29 cellular contexts compared by ENCODE assay signal in genomic region chr1:30607723-30608122, GRCh38.
"Had no signal": no experiment of that assay in that cellular context is flagged by ENCODE, and none has a peak within 500 bp of the region (broad histone marks: within the 10 kb centered on the region; RNA-seq: fewer than 3 reads in every experiment).

No MANE protein-coding gene starts in this region.

- H3K4me3 ChIP-seq: left lung, lower lobe of right lung, neural progenitor cell, psoas muscle, right lobe of liver, smooth muscle cell, tibial nerve, uterus had no signal

- H3K27ac ChIP-seq: left lung, lower lobe of right lung, neural progenitor cell, neutrophil, parathyroid adenoma, psoas muscle, right lobe of liver, tibial nerve, uterus had no signal

- H3K27me3 ChIP-seq: neural progenitor cell, right lobe of liver, tibial nerve, uterus had no signal

- H3K9me3 ChIP-seq: left lung, lower lobe of right lung, neutrophil, psoas muscle, right lobe of liver, tibial nerve, uterus had no signal

- DNase-seq: hypothalamus; immature natural killer cell; kidney glomerular epithelial cell; left colon; left lung; lower lobe of right lung; mammary epithelial cell; mesenchymal stem cell; naive B cell; natural killer cell; nephron progenitor cell; occipital lobe; psoas muscle; right lobe of liver; stimulated activated CD4-positive, alpha-beta T cell treated with anti-CD3 and anti-CD28 coated beads, Interleukin-1b, Interleukin-23, amount 100 ng/mL, for 48 hours; stimulated activated CD4-positive, alpha-beta T cell treated with anti-CD3 and anti-CD28 coated beads, Interleukin-2, amount 100 ng/mL, for 48 hours; stimulated activated CD4-positive, alpha-beta T cell treated with anti-CD3 and anti-CD28 coated beads, Interleukin-4, amount 100 ng/mL, for 4 hours; stimulated activated CD8-positive, alpha-beta memory T cell treated with anti-CD3 and anti-CD28 coated beads, Interleukin-4, amount 100 ng/mL, for 48 hours; stimulated activated naive CD4-positive, alpha-beta T cell treated with Interleukin-2 at 50 U/mL for 16 hours; stimulated activated naive CD8-positive, alpha-beta T cell treated with anti-CD3 and anti-CD28 coated beads, Interleukin-15, amount 100 ng/mL, for 72 hours; substantia nigra; uterus had no signal

- H3K4me1 ChIP-seq: left lung, lower lobe of right lung, neural progenitor cell, parathyroid adenoma, psoas muscle, right lobe of liver, tibial nerve, uterus had no signal

- ATAC-seq: left colon; left lung; lower lobe of right lung; natural killer cell; psoas muscle; right lobe of liver; stimulated activated memory B cell treated with anti-CD40 and anti-IgM and Interleukin-4, amounts not matched to agents 10 μg/mL and 1 μg/mL and 100 μg/mL, for 72 hours; stimulated activated naive CD8-positive, alpha-beta T cell treated with anti-CD3 and anti-CD28 coated beads, Interleukin-15, amount 100 ng/mL, for 72 hours had no signal

- H3K36me3 ChIP-seq: left lung, lower lobe of right lung, neural progenitor cell, neutrophil, right lobe of liver, tibial nerve, uterus had no signal

- FAIRE-seq: islet of Langerhans had no signal
